40 cellular contexts compared by ENCODE assay signal in genomic region chr2:163723881-163724280, GRCh38. TPM values are rescaled to one million over a fixed set of nuclear protein-coding genes. Genes with fewer than 3 reads are reported as not detected.
"Had no signal": no experiment of that assay in that cellular context is flagged by ENCODE, and none has a peak within 500 bp of the region (broad histone marks: within the 10 kb centered on the region; RNA-seq: fewer than 3 reads in every experiment).

No MANE protein-coding gene starts in this region.

- H3K9me3 Mint-ChIP-seq: activated B cell treated with CpG ODN at 0.5 μM for 24 hours; activated CD8-positive, alpha-beta T cell treated with anti-CD3 and anti-CD28 coated beads for 36 hours; activated naive CD4-positive, alpha-beta T cell treated with anti-CD3 and anti-CD28 coated beads for 36 hours; activated T-helper 1 cell treated with anti-CD3 and anti-CD28 coated beads, Interleukin-12 subunit alpha, Interleukin-12 subunit beta, Interleukin-2, Interleukin-4 antibody, amounts not matched to agents 30 ng/mL and 10 ng/mL and 1 ng/mL, durations not matched to agents 14 hours and 24 hours and 36 hours; activated T-helper 2 cell treated with anti-CD3 and anti-CD28 coated beads, Interferon-gamma antibody, Interleukin-2, Interleukin-4, amounts not matched to agents 10 μg/mL and 5 μg/mL and 100 μg/mL, durations not matched to agents 14 hours and 24 hours and 36 hours; brain; dendritic cell treated with granulocyte-macrophage colony-stimulating factor and Interleukin-4, amounts not matched to agents 40 ng/mL and 50 ng/mL, for 4 days; endodermal cell; T-helper 2 cell treated with Interferon-gamma antibody and Interleukin-4, amounts not matched to agents 5 μg/mL and 100 μg/mL, for 36 hours had no signal

- DNase-seq: activated B cell treated with CpG ODN at 0.5 μM for 24 hours; activated CD4-positive, alpha-beta T cell treated with anti-CD3 and anti-CD28 coated beads for 48 hours; activated CD4-positive, alpha-beta T cell treated with anti-CD3 and anti-CD28 coated beads, Interleukin-2, amount 50 U/mL, for 1 hour; activated CD4-positive, alpha-beta T cell treated with anti-CD3 and anti-CD28 coated beads, Interleukin-2, amount 50 U/mL, for 48 hours; activated CD8-positive, alpha-beta memory T cell treated with anti-CD3 and anti-CD28 coated beads, Interleukin-2, amount 10 ng/mL, durations not matched to agents 7 days and 5 days; activated CD8-positive, alpha-beta memory T cell treated with anti-CD3 and anti-CD28 coated beads, Interleukin-2, amount 50 U/mL, for 4 hours; activated CD8-positive, alpha-beta T cell treated with anti-CD3 and anti-CD28 coated beads for 36 hours; activated effector memory CD4-positive, alpha-beta T cell treated with anti-CD3 and anti-CD28 coated beads, Interleukin-2, amount 50 U/mL, for 16 hours; activated naive CD4-positive, alpha-beta T cell treated with anti-CD3 and anti-CD28 coated beads for 36 hours; activated naive CD8-positive, alpha-beta T cell treated with anti-CD3 and anti-CD28 coated beads for 36 hours; activated naive CD8-positive, alpha-beta T cell treated with anti-CD3 and anti-CD28 coated beads, Interleukin-2, amount 50 U/mL, for 24 hours; activated T-cell treated with anti-CD3 and anti-CD28 coated beads, Interleukin-2, amount 50 U/mL, for 1 hour; activated T-cell treated with anti-CD3 and anti-CD28 coated beads, Interleukin-2, amount 50 U/mL, for 48 hours; adrenal gland; amygdala; aorta; central memory CD4-positive, alpha-beta T cell; cerebellar nuclear complex; dorsolateral prefrontal cortex; effector memory CD4-positive, alpha-beta T cell; endodermal cell; foreskin fibroblast; glutamatergic neuron; T-helper 1 cell; T-helper 17 cell; T1000; WERI-Rb-1 had no signal

- FAIRE-seq: frontal cortex had no signal

- H3K27ac ChIP-seq: adrenal gland, breast epithelium, cardiac muscle cell, coronary artery, WERI-Rb-1 had no signal

- H3K36me3 ChIP-seq: adrenal gland, breast epithelium, cardiac muscle cell, WERI-Rb-1 had no signal

- H3K27me3 Mint-ChIP-seq: activated B cell treated with CpG ODN at 0.5 μM for 24 hours; activated CD8-positive, alpha-beta memory T cell treated with anti-CD3 and anti-CD28 coated beads, Interleukin-2, amount 10 ng/mL, durations not matched to agents 7 days and 5 days; activated CD8-positive, alpha-beta T cell treated with anti-CD3 and anti-CD28 coated beads for 36 hours; activated naive CD4-positive, alpha-beta T cell treated with anti-CD3 and anti-CD28 coated beads, Interleukin-2, amount 50 U/mL, for 24 hours; activated naive CD8-positive, alpha-beta T cell treated with anti-CD3 and anti-CD28 coated beads for 36 hours; activated naive CD8-positive, alpha-beta T cell treated with anti-CD3 and anti-CD28 coated beads, Interleukin-2, amount 50 U/mL, for 24 hours; dendritic cell treated with granulocyte-macrophage colony-stimulating factor and Interleukin-4, amounts not matched to agents 40 ng/mL and 50 ng/mL, for 4 days; T-helper 17 cell had no signal

- H3K4me3 ChIP-seq: adrenal gland, breast epithelium, cardiac muscle cell, coronary artery had no signal

- ATAC-seq: activated CD4-positive, CD25-positive, alpha-beta regulatory T cell treated with anti-CD3 and anti-CD28 coated beads, Interleukin-2, amount 50 U/mL, for 24 hours; activated CD8-positive, alpha-beta memory T cell treated with anti-CD3 and anti-CD28 coated beads, Interleukin-2, amount 10 ng/mL, durations not matched to agents 7 days and 5 days; activated CD8-positive, alpha-beta T cell treated with anti-CD3 and anti-CD28 coated beads for 36 hours; activated naive CD8-positive, alpha-beta T cell treated with anti-CD3 and anti-CD28 coated beads, Interleukin-2, amount 50 U/mL, for 24 hours; esophagus mucosa; T-helper 17 cell had no signal

- H3K4me1 ChIP-seq: breast epithelium had no signal

- H3K4me1 Mint-ChIP-seq: activated B cell treated with CpG ODN at 0.5 μM for 24 hours; activated CD8-positive, alpha-beta memory T cell treated with anti-CD3 and anti-CD28 coated beads, Interleukin-2, amount 10 ng/mL, durations not matched to agents 7 days and 5 days; activated naive CD4-positive, alpha-beta T cell treated with anti-CD3 and anti-CD28 coated beads, Interleukin-2, amount 50 U/mL, for 24 hours; activated naive CD8-positive, alpha-beta T cell treated with anti-CD3 and anti-CD28 coated beads for 36 hours; activated naive CD8-positive, alpha-beta T cell treated with anti-CD3 and anti-CD28 coated beads, Interleukin-2, amount 50 U/mL, for 24 hours; T-helper 17 cell had no signal

- H3K4me3 Mint-ChIP-seq: activated B cell treated with CpG ODN at 0.5 μM for 24 hours; activated CD8-positive, alpha-beta memory T cell treated with anti-CD3 and anti-CD28 coated beads, Interleukin-2, amount 10 ng/mL, durations not matched to agents 7 days and 5 days; activated CD8-positive, alpha-beta T cell treated with anti-CD3 and anti-CD28 coated beads for 36 hours; activated naive CD4-positive, alpha-beta T cell treated with anti-CD3 and anti-CD28 coated beads for 36 hours; activated naive CD4-positive, alpha-beta T cell treated with anti-CD3 and anti-CD28 coated beads, Interleukin-2, amount 50 U/mL, for 24 hours; activated naive CD8-positive, alpha-beta T cell treated with anti-CD3 and anti-CD28 coated beads for 36 hours; activated naive CD8-positive, alpha-beta T cell treated with anti-CD3 and anti-CD28 coated beads, Interleukin-2, amount 50 U/mL, for 24 hours; activated T-helper 1 cell treated with anti-CD3 and anti-CD28 coated beads, Interleukin-12 subunit alpha, Interleukin-12 subunit beta, Interleukin-2, Interleukin-4 antibody, amounts not matched to agents 30 ng/mL and 10 ng/mL and 1 ng/mL, durations not matched to agents 14 hours and 24 hours and 36 hours; brain; dendritic cell treated with granulocyte-macrophage colony-stimulating factor and Interleukin-4, amounts not matched to agents 40 ng/mL and 50 ng/mL, for 4 days; endodermal cell; T-helper 17 cell; T-helper 2 cell treated with Interferon-gamma antibody and Interleukin-4, amounts not matched to agents 5 μg/mL and 100 μg/mL, for 36 hours had no signal

- H3K27ac Mint-ChIP-seq: activated B cell treated with CpG ODN at 0.5 μM for 24 hours; activated CD8-positive, alpha-beta memory T cell treated with anti-CD3 and anti-CD28 coated beads, Interleukin-2, amount 10 ng/mL, durations not matched to agents 7 days and 5 days; activated CD8-positive, alpha-beta T cell treated with anti-CD3 and anti-CD28 coated beads for 36 hours; activated naive CD4-positive, alpha-beta T cell treated with anti-CD3 and anti-CD28 coated beads for 36 hours; activated naive CD4-positive, alpha-beta T cell treated with anti-CD3 and anti-CD28 coated beads, Interleukin-2, amount 50 U/mL, for 24 hours; activated naive CD8-positive, alpha-beta T cell treated with anti-CD3 and anti-CD28 coated beads for 36 hours; activated naive CD8-positive, alpha-beta T cell treated with anti-CD3 and anti-CD28 coated beads, Interleukin-2, amount 50 U/mL, for 24 hours; activated T-helper 1 cell treated with anti-CD3 and anti-CD28 coated beads, Interleukin-12 subunit alpha, Interleukin-12 subunit beta, Interleukin-2, Interleukin-4 antibody, amounts not matched to agents 30 ng/mL and 10 ng/mL and 1 ng/mL, durations not matched to agents 14 hours and 24 hours and 36 hours; activated T-helper 2 cell treated with anti-CD3 and anti-CD28 coated beads, Interferon-gamma antibody, Interleukin-2, Interleukin-4, amounts not matched to agents 10 μg/mL and 5 μg/mL and 100 μg/mL, durations not matched to agents 14 hours and 24 hours and 36 hours; brain; dendritic cell treated with granulocyte-macrophage colony-stimulating factor and Interleukin-4, amounts not matched to agents 40 ng/mL and 50 ng/mL, for 4 days; endodermal cell; T-helper 17 cell; T-helper 2 cell treated with Interferon-gamma antibody and Interleukin-4, amounts not matched to agents 5 μg/mL and 100 μg/mL, for 36 hours had no signal

- H3K9me3 ChIP-seq: adrenal gland, breast epithelium had no signal

- H3K36me3 Mint-ChIP-seq: activated CD8-positive, alpha-beta memory T cell treated with anti-CD3 and anti-CD28 coated beads, Interleukin-2, amount 10 ng/mL, durations not matched to agents 7 days and 5 days; activated naive CD4-positive, alpha-beta T cell treated with anti-CD3 and anti-CD28 coated beads, Interleukin-2, amount 50 U/mL, for 24 hours; activated naive CD8-positive, alpha-beta T cell treated with anti-CD3 and anti-CD28 coated beads for 36 hours; brain had no signal

- H3K27me3 ChIP-seq: adrenal gland, breast epithelium, cardiac muscle cell, dorsolateral prefrontal cortex had no signal

RNA-seq across cellular contexts. Expression of gene FIGN, which starts 11.9 kb away (rescaled TPM):
- total RNA-seq: activated B cell treated with CpG ODN at 0.5 μM for 24 hours; activated CD8-positive, alpha-beta memory T cell treated with anti-CD3 and anti-CD28 coated beads for 36 hours; activated CD8-positive, alpha-beta memory T cell treated with anti-CD3 and anti-CD28 coated beads, Interleukin-2, amount 10 ng/mL, durations not matched to agents 7 days and 5 days; activated CD8-positive, alpha-beta T cell treated with anti-CD3 and anti-CD28 coated beads for 36 hours; activated naive CD4-positive, alpha-beta T cell treated with anti-CD3 and anti-CD28 coated beads for 36 hours; activated naive CD8-positive, alpha-beta T cell treated with anti-CD3 and anti-CD28 coated beads for 36 hours; activated T-helper 1 cell treated with anti-CD3 and anti-CD28 coated beads, Interleukin-12 subunit alpha, Interleukin-12 subunit beta, Interleukin-2, Interleukin-4 antibody, amounts not matched to agents 30 ng/mL and 10 ng/mL and 1 ng/mL, durations not matched to agents 14 hours and 24 hours and 36 hours; activated T-helper 2 cell treated with anti-CD3 and anti-CD28 coated beads, Interferon-gamma antibody, Interleukin-2, Interleukin-4, amounts not matched to agents 10 μg/mL and 5 μg/mL and 100 μg/mL, durations not matched to agents 14 hours and 24 hours and 36 hours; T-helper 17 cell had no signal
